ENCODE assay signal across 17 cellular contexts in the genomic region with DNA sequence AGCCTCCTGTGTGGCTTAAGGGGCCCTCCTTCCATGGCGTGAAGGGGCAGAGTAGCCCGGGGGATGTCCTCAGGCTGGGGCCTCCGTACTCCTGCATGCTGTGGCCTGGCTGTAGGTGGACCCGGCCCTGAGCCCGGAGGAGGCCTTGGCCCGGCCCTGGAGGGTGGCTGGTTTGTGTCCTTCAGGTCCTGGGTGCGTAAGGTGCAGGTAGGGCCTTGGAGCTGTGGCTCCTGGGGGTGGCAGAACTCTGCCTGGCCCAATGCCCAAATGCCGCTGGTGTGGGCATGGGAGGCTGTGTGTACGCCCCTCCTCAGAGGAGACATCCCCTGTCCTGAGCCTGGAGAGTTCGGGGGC. TPM values are rescaled to one million over a fixed set of nuclear protein-coding genes. Genes with fewer than 3 reads are reported as not detected.
DNase-seq lines count a peak whose midpoint lies in the region; ATAC-seq, FAIRE-seq and TF ChIP-seq lines count a peak whose summit lies in the region.
"Had no signal": no experiment of that assay in that cellular context is flagged by ENCODE, and none has a peak within 500 bp of the region (broad histone marks: within the 10 kb centered on the region; RNA-seq: fewer than 3 reads in every experiment).

No MANE protein-coding gene starts in this region.

- H3K9ac ChIP-seq in SK-N-SH, result no peak overlapping the region
- H3K9ac ChIP-seq in endodermal cell (ENCODE audit: extremely low read depth, low read length, poor library complexity, severe bottlenecking), result no peak overlapping the region

- POLR2A ChIA-PET in SK-N-SH (lab: Yijun Ruan, JAX) (no interaction called here), OCI-LY7 (lab: Charles Lee) (no interaction called here), MCF 10A (lab: Yijun Ruan, JAX) (no interaction called here)

- ATAC-seq in SK-N-SH treated with all-trans-retinoic acid at 6 μM for 48 hours (peak; percentile 1; the same call in 2 of the 3 replicates), HG03139 (IDR thresholded peaks at IDR 0.05; ENCODE audit: unreplicated experiment) (no peak)
- ATAC-seq in stimulated activated naive CD8-positive, alpha-beta T cell treated with anti-CD3 and anti-CD28 coated beads, Interleukin-15, amount 100 ng/mL, for 72 hours, result no peak

- H2AFZ ChIP-seq in SK-N-SH (ENCODE audit: low read depth) (no peak overlapping the region), OCI-LY7 (ENCODE audit: low read length) (no peak overlapping the region)

- WGBS in SK-N-SH (ENCODE audit: low lambda C conversion rate), result 94% methylated on average over 10 of the region's 10 CpGs
- WGBS in endodermal cell (ENCODE audit: insufficient coverage in 1 of 2, insufficient read length in 1 of 2), 2 experiments, result 92 to 97% methylated on average over 5 to 10 of the region's 10 CpGs

- no TSS peak for BruUV-seq in OCI-LY7 (replicated peaks; lab: Mats Ljungman, UMichigan)
- BruUV-seq in MCF 10A (replicated peaks; lab: Mats Ljungman, UMichigan), result no TSS peak

- H3K9me2 ChIP-seq in SK-N-SH (no peaks in the 10 kb centered on the region), OCI-LY7 (ENCODE audit: insufficient read depth, low read length) (no peaks in the 10 kb centered on the region)

- H4K20me1 ChIP-seq in SK-N-SH (ENCODE audit: insufficient read depth) (peaks cover 48% of the 10 kb centered on the region), OCI-LY7 (ENCODE audit: insufficient read depth, low read length) (no peaks in the 10 kb centered on the region)

- H3F3A ChIP-seq in SK-N-SH (replicated peaks; ENCODE audit: insufficient read depth), result no peaks in the 10 kb centered on the region

- H3K27me3 ChIP-seq in SK-N-SH (ENCODE audit: insufficient read depth) (no peaks in the 10 kb centered on the region), endodermal cell (ENCODE audit: control insufficient read depth, insufficient read depth, low read length, poor library complexity, severe bottlenecking) (no peaks in the 10 kb centered on the region)

- H3K4me3 ChIP-seq in SK-N-SH (ENCODE audit: low read depth in 2 of 2, low read length in 1 of 2) (no peak overlapping the region), OCI-LY7 (ENCODE audit: low read depth, low read length, poor library complexity, severe bottlenecking) (no peak overlapping the region), endodermal cell (ENCODE audit: low read length) (no peak overlapping the region)
- H3K4me3 ChIP-seq: HAP-1 had no signal

- no peak overlapping the region for H3K4me2 ChIP-seq in SK-N-SH
- H3K4me2 ChIP-seq in OCI-LY7 (ENCODE audit: low read length), result no peak overlapping the region

- H3K36me3 ChIP-seq in SK-N-SH (replicated peaks in 1 of 2; ENCODE audit: control insufficient read depth in 1 of 2, insufficient read depth in 2 of 2, low read length in 1 of 2) (peaks cover 21 to 71% of the 10 kb centered on the region in 2 experiments), OCI-LY7 (ENCODE audit: insufficient read depth, low read length) (no peaks in the 10 kb centered on the region), endodermal cell (ENCODE audit: control insufficient read depth, insufficient read depth, low read length) (peaks cover 9% of the 10 kb centered on the region)
- H3K36me3 ChIP-seq: HAP-1 had no signal

- H3K4me1 Mint-ChIP-seq in endodermal cell, result no peaks in the 10 kb centered on the region
- peaks cover 5% of the 10 kb centered on the region for H3K4me1 Mint-ChIP-seq in stimulated activated naive CD8-positive, alpha-beta T cell treated with anti-CD3 and anti-CD28 coated beads, Interleukin-15, amount 100 ng/mL, for 72 hours
- H3K4me1 Mint-ChIP-seq in MCF 10A (ENCODE audit: insufficient read depth, unreplicated experiment), result no peaks in the 10 kb centered on the region

- CTCF ChIA-PET in SK-N-SH (lab: Yijun Ruan, JAX), result interaction anchor here (1.2 to 4.9 kb wide), 9 partner anchors 9 to 183 kb away, joined by 4 to 38 read pairs (median 8); a partner anchor contains a TSS
- CTCF ChIA-PET in OCI-LY7 (lab: Charles Lee; ENCODE audit: unreplicated experiment), result no interaction called here
- CTCF ChIA-PET in MCF 10A (lab: Yijun Ruan, JAX), result no interaction called here

- H3K27ac Mint-ChIP-seq in endodermal cell (no peak overlapping the region), MCF 10A (ENCODE audit: low read depth, unreplicated experiment) (no peak overlapping the region)
- H3K27ac Mint-ChIP-seq in stimulated activated naive CD8-positive, alpha-beta T cell treated with anti-CD3 and anti-CD28 coated beads, Interleukin-15, amount 100 ng/mL, for 72 hours, result no peak overlapping the region

- H3K9me3 ChIP-seq in SK-N-SH (no peaks in the 10 kb centered on the region), OCI-LY7 (ENCODE audit: low read length) (no peaks in the 10 kb centered on the region), endodermal cell (ENCODE audit: control insufficient read depth, low read length) (no peaks in the 10 kb centered on the region)
- H3K9me3 ChIP-seq: HAP-1 had no signal

- H3K27me3 Mint-ChIP-seq in endodermal cell (ENCODE audit: insufficient read depth) (no peaks in the 10 kb centered on the region), MCF 10A (ENCODE audit: insufficient read depth, unreplicated experiment) (no peaks in the 10 kb centered on the region)
- peaks cover 5% of the 10 kb centered on the region for H3K27me3 Mint-ChIP-seq in stimulated activated naive CD8-positive, alpha-beta T cell treated with anti-CD3 and anti-CD28 coated beads, Interleukin-15, amount 100 ng/mL, for 72 hours

- H3K36me3 Mint-ChIP-seq in endodermal cell (ENCODE audit: low read depth) (peaks cover 15% of the 10 kb centered on the region), MCF 10A (ENCODE audit: insufficient read depth, unreplicated experiment) (peaks cover 5% of the 10 kb centered on the region)

- no peaks in the 10 kb centered on the region for H3K9me3 Mint-ChIP-seq in endodermal cell
- no peaks in the 10 kb centered on the region for H3K9me3 Mint-ChIP-seq in stimulated activated naive CD8-positive, alpha-beta T cell treated with anti-CD3 and anti-CD28 coated beads, Interleukin-15, amount 100 ng/mL, for 72 hours
- no peaks in the 10 kb centered on the region for H3K9me3 Mint-ChIP-seq in MCF 10A (ENCODE audit: unreplicated experiment)

- intact Hi-C loops in OCI-LY7 (cut with micrococcal nuclease; ENCODE audit: unreplicated experiment) (no loop called here), MCF 10A (cut with micrococcal nuclease) (no loop called here)

- peak; percentile 74 for FAIRE-seq in urothelium cell line (lab: Jason Lieb, UNC)

- TF ChIP-seq RAD21 in SK-N-SH (IDR thresholded peaks at IDR 0.05; ENCODE audit: low read length), result no peak

- peaks cover 0 to 39% of the 10 kb centered on the region in 2 experiments; a peak in 1 of 4 replicates for H3K4me1 ChIP-seq in SK-N-SH (ENCODE audit: control insufficient read depth in 1 of 2, insufficient read depth in 2 of 2, low read depth in 1 of 2, low read length in 1 of 2)
- H3K4me1 ChIP-seq in OCI-LY7 (ENCODE audit: insufficient read depth, low read length, poor library complexity, severe bottlenecking), result no peaks in the 10 kb centered on the region
- no peaks in the 10 kb centered on the region for H3K4me1 ChIP-seq in endodermal cell (ENCODE audit: control insufficient read depth, insufficient read depth, low read length)
- H3K4me1 ChIP-seq: HAP-1 had no signal

- DNase-seq in SK-N-SH, result no peak
- no peak for DNase-seq in OCI-LY7 (ENCODE audit: low spot score)
- no peak for DNase-seq in endodermal cell
- DNase-seq in urothelium cell line (ENCODE audit: low spot score), result no peak
- no peak for DNase-seq in stimulated activated naive CD8-positive, alpha-beta T cell treated with anti-CD3 and anti-CD28 coated beads, Interleukin-15, amount 100 ng/mL, for 72 hours
- DNase-seq in MCF 10A (ENCODE audit: unreplicated experiment), result no peak
- DNase-seq: 8988T, COR-L47, NCI-H1105 treated with DMSO at 0.1 percent for 48 hours, NCI-H187 treated with DMSO at 0.1 percent for 48 hours, NCI-H446 treated with DMSO at 0.1 percent for 48 hours, NCI-H748 treated with DMSO at 0.1 percent for 48 hours, T-helper 1 cell had no signal

- peak overlapping the region in 1 of 2 experiments; percentile 35; a peak in 1 of 4 replicates for H3K27ac ChIP-seq in SK-N-SH (ENCODE audit: low read depth in 2 of 2, low read length in 1 of 2)
- no peak overlapping the region for H3K27ac ChIP-seq in OCI-LY7 (ENCODE audit: low read depth, low read length, poor library complexity, severe bottlenecking)
- no peak overlapping the region for H3K27ac ChIP-seq in endodermal cell (ENCODE audit: low read depth, low read length)
- H3K27ac ChIP-seq: C4-2B had no signal

- no peak overlapping the region for H3K4me3 Mint-ChIP-seq in endodermal cell
- no peak overlapping the region for H3K4me3 Mint-ChIP-seq in stimulated activated naive CD8-positive, alpha-beta T cell treated with anti-CD3 and anti-CD28 coated beads, Interleukin-15, amount 100 ng/mL, for 72 hours
- no peak overlapping the region for H3K4me3 Mint-ChIP-seq in MCF 10A (ENCODE audit: unreplicated experiment)

- TF ChIP-seq CTCF in SK-N-SH (IDR thresholded peaks at IDR 0.05) (no peak; the same call in 1 of the 2 replicates), OCI-LY7 (conservative IDR thresholded peaks at IDR 0.05; ENCODE audit: low read length) (peak; percentile 2; the same call in 1 of the 2 replicates), endodermal cell (conservative IDR thresholded peaks at IDR 0.05) (peak; percentile 50), MCF 10A (IDR thresholded peaks at IDR 0.05; ENCODE audit: unreplicated experiment) (no peak)

- TF ChIP-seq EP300 in SK-N-SH (IDR thresholded peaks at IDR 0.05; ENCODE audit: borderline replicate concordance in 1 of 2, low read depth in 1 of 2, low read length in 1 of 2), result no peak

- H3K79me2 ChIP-seq in SK-N-SH (ENCODE audit: insufficient read depth), result peaks cover 5% of the 10 kb centered on the region; the same call in 1 of the 2 replicates
- H3K79me2 ChIP-seq in OCI-LY7 (ENCODE audit: insufficient read depth, low read depth, low read length), result no peaks in the 10 kb centered on the region

TF ChIP-seq in SK-N-SH, 30 proteins besides CTCF, POLR2A, EP300 and RAD21 (continues in another document):
- TF ChIP-seq FOXM1 (IDR thresholded peaks at IDR 0.05; ENCODE audit: low read depth), result no peak

RNA-seq across cellular contexts. Expression of a gene that starts 26.9 kb away (rescaled TPM):
- 0.15 and 0.19 TPM in 2 replicates for polyA plus RNA-seq in SK-N-SH (2012; rRNA removed)
- polyA plus RNA-seq in SK-N-SH (2012; cell fraction: cytosol; rRNA removed), result 0.04 and 0.12 TPM in 2 replicates
- 0.29 and 0.69 TPM in 2 replicates for polyA plus RNA-seq in SK-N-SH (2012; cell fraction: nucleus; rRNA removed)
- 1.4 and 1.7 TPM in 2 replicates for total RNA-seq in OCI-LY7 (2014; rRNA removed; shearing (Covaris generic))
- 2.7 and 2.9 TPM in 2 replicates for total RNA-seq in OCI-LY7 (2022)
- 1 to 10 TPM in 1 of 2 donors, under 1 TPM in 1; 0.66 to 1.6 TPM for total RNA-seq in endodermal cell
- polyA plus RNA-seq in endodermal cell (2013, experiment 1 of 2), result 0.07 TPM
- not detected for polyA plus RNA-seq in endodermal cell (2013, experiment 2 of 2)
- total RNA-seq in MCF 10A (2022), result not detected in 2 replicates

RNA-seq across cellular contexts. Expression of a gene that starts 29.3 kb away (rescaled TPM):
- 65.3 and 105 TPM in 2 replicates for polyA plus RNA-seq in SK-N-SH (2012; rRNA removed)
- 44.6 and 83.8 TPM in 2 replicates for polyA plus RNA-seq in SK-N-SH (2012; cell fraction: cytosol; rRNA removed)
- 139 and 151 TPM in 2 replicates for polyA plus RNA-seq in SK-N-SH (2012; cell fraction: nucleus; rRNA removed)
- 17.9 and 23.8 TPM in 2 replicates for total RNA-seq in OCI-LY7 (2014; rRNA removed; shearing (Covaris generic))
- total RNA-seq in OCI-LY7 (2022) (54.8 and 63.6 TPM in 2 replicates), endodermal cell (100 to 1,000 TPM; 145 to 152 TPM), MCF 10A (2022) (20.9 and 34.7 TPM in 2 replicates)
- polyA plus RNA-seq in endodermal cell (2013, experiment 1 of 2), result 164 TPM
- 151 TPM for polyA plus RNA-seq in endodermal cell (2013, experiment 2 of 2)

Comparison
In these comparisons a context has a peak if more than half of its experiments do, and no peak if none do; other contexts are left out.
1. CTCF ChIP-seq: peak in OCI-LY7 (single experiment) and endodermal cell (single experiment); none in SK-N-SH (single experiment) and MCF 10A (single experiment).